1 cellular context compared by ENCODE assay signal in the genomic region with DNA sequence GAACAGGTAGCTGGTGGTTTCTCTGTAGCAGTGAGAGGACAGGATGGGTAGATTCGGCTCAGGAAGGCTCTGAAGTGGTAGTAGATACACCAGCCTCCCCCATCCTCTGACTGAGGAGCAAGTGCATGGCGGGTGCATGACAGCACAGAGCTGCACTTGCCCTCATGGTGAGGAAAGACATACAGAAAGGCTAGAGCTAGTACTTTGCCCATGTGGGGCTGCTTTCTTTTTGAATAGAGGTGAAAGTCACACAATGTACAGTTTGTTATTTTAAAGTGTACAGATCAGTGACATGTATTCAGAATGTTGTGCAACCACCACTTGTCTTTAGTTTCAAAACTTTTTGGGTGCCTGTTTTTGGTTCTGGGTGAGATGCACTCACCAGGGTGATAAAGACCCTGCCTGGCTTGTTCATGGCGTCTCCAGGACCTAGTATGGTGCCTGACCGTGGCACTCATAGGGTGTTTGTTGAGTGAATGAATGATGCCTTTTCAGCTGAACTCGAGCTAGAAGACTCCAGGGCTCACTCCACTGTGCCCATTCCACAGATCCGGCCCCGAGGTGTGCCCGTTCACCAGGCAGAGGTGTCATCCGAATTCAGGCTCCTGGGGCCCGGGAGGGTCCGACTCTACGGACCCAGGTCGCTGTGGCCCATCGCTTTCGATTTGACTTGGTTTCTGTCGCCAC.
TF ChIP-seq lines count a peak whose summit lies in the region.

No MANE protein-coding gene starts in this region.

TF ChIP-seq in WTC11, 78 proteins besides CTCF, POLR2A, EP300 and RAD21 (continued from another document):
- TF ChIP-seq ERG (CRISPR knock-in tag; IDR thresholded peaks at IDR 0.05) = no peak
- TF ChIP-seq RELA (CRISPR knock-in tag; IDR thresholded peaks at IDR 0.05; ENCODE audit: borderline replicate concordance) = no peak
- no peak for TF ChIP-seq ZNF281 (CRISPR knock-in tag; IDR thresholded peaks at IDR 0.05)
- TF ChIP-seq, protein P1, sequence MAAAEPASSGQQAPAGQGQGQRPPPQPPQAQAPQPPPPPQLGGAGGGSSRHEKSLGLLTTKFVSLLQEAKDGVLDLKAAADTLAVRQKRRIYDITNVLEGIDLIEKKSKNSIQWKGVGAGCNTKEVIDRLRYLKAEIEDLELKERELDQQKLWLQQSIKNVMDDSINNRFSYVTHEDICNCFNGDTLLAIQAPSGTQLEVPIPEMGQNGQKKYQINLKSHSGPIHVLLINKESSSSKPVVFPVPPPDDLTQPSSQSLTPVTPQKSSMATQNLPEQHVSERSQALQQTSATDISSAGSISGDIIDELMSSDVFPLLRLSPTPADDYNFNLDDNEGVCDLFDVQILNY (CRISPR knock-in tag; IDR thresholded peaks at IDR 0.05) = no peak
- no peak for TF ChIP-seq MLX (CRISPR knock-in tag; IDR thresholded peaks at IDR 0.05)
- TF ChIP-seq, protein P2, sequence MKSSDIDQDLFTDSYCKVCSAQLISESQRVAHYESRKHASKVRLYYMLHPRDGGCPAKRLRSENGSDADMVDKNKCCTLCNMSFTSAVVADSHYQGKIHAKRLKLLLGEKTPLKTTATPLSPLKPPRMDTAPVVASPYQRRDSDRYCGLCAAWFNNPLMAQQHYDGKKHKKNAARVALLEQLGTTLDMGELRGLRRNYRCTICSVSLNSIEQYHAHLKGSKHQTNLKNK (CRISPR knock-in tag; IDR thresholded peaks at IDR 0.05) = no peak
